Comparison of ENCODE assay signal across 14 cellular contexts in the genomic region with DNA sequence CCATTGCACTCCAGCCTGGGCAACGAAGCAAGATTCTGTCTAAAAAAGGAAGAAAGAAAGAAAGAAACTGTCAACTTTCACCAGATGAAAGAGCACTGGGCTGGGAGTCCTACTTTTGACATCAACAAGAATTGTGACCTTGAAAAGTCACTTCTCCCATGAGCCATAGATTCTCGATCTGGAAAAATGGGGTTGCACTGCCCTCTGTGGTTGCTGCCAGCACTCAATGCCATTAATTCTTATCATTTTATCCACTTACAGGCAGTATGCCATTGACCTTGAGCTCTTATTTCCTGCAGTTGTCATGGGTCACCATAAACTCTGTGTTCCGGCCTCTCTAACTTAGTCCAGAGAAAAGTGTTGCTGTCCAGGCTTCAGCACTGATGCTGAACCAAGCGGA.
DNase-seq lines count a peak whose midpoint lies in the region; ATAC-seq and TF ChIP-seq lines count a peak whose summit lies in the region.
"Had no signal": no experiment of that assay in that cellular context is flagged by ENCODE, and none has a peak within 500 bp of the region (broad histone marks: within the 10 kb centered on the region; RNA-seq: fewer than 3 reads in every experiment).

No MANE protein-coding gene starts in this region.

- POLR2A ChIA-PET in MCF 10A (lab: Yijun Ruan, JAX): no interaction called here

- TF ChIP-seq CTCF in MCF 10A (IDR thresholded peaks at IDR 0.05; ENCODE audit: unreplicated experiment): peak; percentile 29
- TF ChIP-seq CTCF in breast epithelium (IDR thresholded peaks at IDR 0.05): no peak
- TF ChIP-seq CTCF in ascending aorta (IDR thresholded peaks at IDR 0.05): peak in 1 of 3 experiments; percentile 44

- intact Hi-C loops in MCF 10A (cut with micrococcal nuclease): loop anchor here (1.0 kb wide), 1 partner anchor 309 kb away; no protein-coding TSS in a partner anchor
- intact Hi-C loops in breast epithelium (cut with DNase I; ENCODE audit: low total_unique reads): no loop called here
- intact Hi-C loops in ascending aorta (cut with DNase I): loop anchor here (2.0 to 10.0 kb wide), 4 partner anchors 137 to 311 kb away; a partner anchor contains a TSS
- intact Hi-C loops in right cardiac atrium (cut with DNase I): no loop called here

- no TSS peak for BruUV-seq in MCF 10A (replicated peaks; lab: Mats Ljungman, UMichigan)

- no peaks in the 10 kb centered on the region for H3K4me1 ChIP-seq in breast epithelium
- H3K4me1 ChIP-seq in ascending aorta: peaks cover 0 to 29% of the 10 kb centered on the region in 2 donors
- peaks cover 6% of the 10 kb centered on the region for H3K4me1 ChIP-seq in right cardiac atrium (ENCODE audit: control insufficient read depth, insufficient read depth, low read length)
- H3K4me1 ChIP-seq: colonic mucosa, Peyer's patch had no signal

- no peak overlapping the region for H3K4me3 Mint-ChIP-seq in MCF 10A (ENCODE audit: unreplicated experiment)
- H3K4me3 Mint-ChIP-seq: nephron had no signal

- H3K27ac Mint-ChIP-seq in MCF 10A (ENCODE audit: low read depth, unreplicated experiment): no peak overlapping the region
- H3K27ac Mint-ChIP-seq: nephron had no signal

- CTCF ChIA-PET in MCF 10A (lab: Yijun Ruan, JAX): interaction anchor here (0.9 to 2.5 kb wide), 2 partner anchors 9 to 309 kb away, joined by 5 to 9 read pairs; no protein-coding TSS in a partner anchor

- 64% methylated on average over 4 of the region's 4 CpGs for WGBS in right cardiac atrium

- H3K27me3 Mint-ChIP-seq in MCF 10A (ENCODE audit: insufficient read depth, unreplicated experiment): no peaks in the 10 kb centered on the region

- no peaks in the 10 kb centered on the region for H3K36me3 ChIP-seq in breast epithelium
- H3K36me3 ChIP-seq in ascending aorta: peaks cover 0 to 24% of the 10 kb centered on the region in 2 donors
- H3K36me3 ChIP-seq: colonic mucosa, Peyer's patch had no signal

- H3K27ac ChIP-seq in breast epithelium (no peak overlapping the region), ascending aorta (peak overlapping the region; percentile 49 to 57), right cardiac atrium (ENCODE audit: low read length) (no peak overlapping the region)
- H3K27ac ChIP-seq: colonic mucosa, HL-60, Peyer's patch had no signal

- no peak overlapping the region for H3K4me3 ChIP-seq in breast epithelium
- H3K4me3 ChIP-seq in ascending aorta: no peak overlapping the region
- H3K4me3 ChIP-seq in right cardiac atrium (ENCODE audit: low read length): no peak overlapping the region
- H3K4me3 ChIP-seq: colonic mucosa, Peyer's patch had no signal

- no peaks in the 10 kb centered on the region for H3K36me3 Mint-ChIP-seq in MCF 10A (ENCODE audit: insufficient read depth, unreplicated experiment)

- H3K4me1 Mint-ChIP-seq in MCF 10A (ENCODE audit: insufficient read depth, unreplicated experiment): no peaks in the 10 kb centered on the region

- peak; percentile 30 for DNase-seq in MCF 10A (ENCODE audit: unreplicated experiment)
- DNase-seq in breast epithelium (ENCODE audit: low spot score in 2 of 2): no peak
- no peak for DNase-seq in ascending aorta (ENCODE audit: low spot score in 2 of 2)
- DNase-seq in right cardiac atrium: no peak
- DNase-seq in NCI-H146 treated with DMSO at 0.1 percent for 48 hours (lab: John Stamatoyannopoulos, UW; ENCODE audit: unreplicated experiment): no peak
- DNase-seq in NCI-H2107 (lab: John Stamatoyannopoulos, UW): no peak
- DNase-seq in stimulated activated naive CD4-positive, alpha-beta T cell (lab: John Stamatoyannopoulos, UW): no peak
- no peak for DNase-seq in D341Med (ENCODE audit: low spot score)
- DNase-seq: activated CD4-positive, CD25-positive, alpha-beta regulatory T cell; colonic mucosa; NCI-H1417 treated with DMSO at 0.1 percent for 48 hours; Peyer's patch had no signal

- no peak for TF ChIP-seq POLR2A in breast epithelium (IDR thresholded peaks at IDR 0.05)

- ATAC-seq in right cardiac atrium: peak; percentile 46 to 50

- H3K9me3 Mint-ChIP-seq in MCF 10A (ENCODE audit: unreplicated experiment): no peaks in the 10 kb centered on the region
- H3K9me3 Mint-ChIP-seq: nephron had no signal

- H3K9me3 ChIP-seq in breast epithelium (no peaks in the 10 kb centered on the region), ascending aorta (no peaks in the 10 kb centered on the region), right cardiac atrium (ENCODE audit: control insufficient read depth, low read length) (no peaks in the 10 kb centered on the region)
- H3K9me3 ChIP-seq: colonic mucosa, Peyer's patch had no signal

- H3K27me3 ChIP-seq in breast epithelium (no peaks in the 10 kb centered on the region), ascending aorta (no peaks in the 10 kb centered on the region), right cardiac atrium (ENCODE audit: control insufficient read depth, insufficient read depth) (no peaks in the 10 kb centered on the region)
- H3K27me3 ChIP-seq: colonic mucosa, Peyer's patch had no signal

Comparison
In these comparisons a context has a peak if more than half of its experiments do, and no peak if none do; other contexts are left out.
1. intact Hi-C loops: an anchor here in MCF 10A (1.0 kb wide) and ascending aorta (2.0 to 10.0 kb wide); none called in breast epithelium and right cardiac atrium.
2. H3K27ac ChIP-seq: peak in ascending aorta (2 of 2); none in breast epithelium (0 of 2) and right cardiac atrium (single experiment).